9 cellular contexts compared by ENCODE assay signal in genomic region chr5:56350595-56351170, GRCh38.
DNase-seq lines count a peak whose midpoint lies in the region; ATAC-seq, FAIRE-seq and TF ChIP-seq lines count a peak whose summit lies in the region.
"Had no signal": no experiment of that assay in that cellular context is flagged by ENCODE, and none has a peak within 500 bp of the region (broad histone marks: within the 10 kb centered on the region; RNA-seq: fewer than 3 reads in every experiment).

No MANE protein-coding gene starts in this region.

- intact Hi-C loops in gastrocnemius medialis (cut with DNase I; ENCODE audit: low total_unique reads): no loop called here

- no peaks in the 10 kb centered on the region for H3K9me3 ChIP-seq in gastrocnemius medialis
- H3K9me3 ChIP-seq in CD8-positive, alpha-beta memory T cell (ENCODE audit: low read length): no peaks in the 10 kb centered on the region

- H3K4me1 Mint-ChIP-seq in CD8-positive, alpha-beta memory T cell: no peaks in the 10 kb centered on the region

- H3K36me3 ChIP-seq in gastrocnemius medialis: no peaks in the 10 kb centered on the region
- no peaks in the 10 kb centered on the region for H3K36me3 ChIP-seq in CD8-positive, alpha-beta memory T cell (ENCODE audit: insufficient read depth, low read length)

- H3K9me3 Mint-ChIP-seq in CD8-positive, alpha-beta memory T cell: peaks cover 0 to 2% (median 0%) of the 10 kb centered on the region in 5 donors

- H3K27ac Mint-ChIP-seq in CD8-positive, alpha-beta memory T cell: no peak overlapping the region

- no peak overlapping the region for H3K4me3 ChIP-seq in fibroblast of villous mesenchyme (ENCODE audit: low read depth, low read length)
- no peak overlapping the region for H3K4me3 ChIP-seq in gastrocnemius medialis
- H3K4me3 ChIP-seq in CD8-positive, alpha-beta memory T cell (ENCODE audit: low read length): no peak overlapping the region

- no peaks in the 10 kb centered on the region for H3K36me3 Mint-ChIP-seq in CD8-positive, alpha-beta memory T cell

- H3K4me3 Mint-ChIP-seq in CD8-positive, alpha-beta memory T cell: no peak overlapping the region

- no peaks in the 10 kb centered on the region for H3K27me3 ChIP-seq in gastrocnemius medialis
- H3K27me3 ChIP-seq in CD8-positive, alpha-beta memory T cell (ENCODE audit: insufficient read depth, low read length, poor library complexity, severe bottlenecking): no peaks in the 10 kb centered on the region

- peaks cover 2 to 16% of the 10 kb centered on the region in 2 donors for H3K27me3 Mint-ChIP-seq in CD8-positive, alpha-beta memory T cell

- DNase-seq in GM03348 (ENCODE audit: low spot score) (peak; percentile 85), RCC 7860 (ENCODE audit: low spot score) (peak; percentile 87), fibroblast of villous mesenchyme (ENCODE audit: low read depth) (peak; percentile 89), gastrocnemius medialis (peak; percentile 20 to 62), germinal center (ENCODE audit: low spot score) (no peak)
- DNase-seq in CD8-positive, alpha-beta memory T cell: no peak
- DNase-seq in stimulated activated CD4-positive, alpha-beta T cell treated with anti-CD3 and anti-CD28 coated beads, Interleukin-4, amount 100 ng/mL, for 1 hour: no peak

- peak; percentile 85 for FAIRE-seq in RCC 7860 (lab: Jason Lieb, UNC)

- peak; percentile 76 to 83 for ATAC-seq in gastrocnemius medialis
- ATAC-seq in HG03196 (IDR thresholded peaks at IDR 0.05; ENCODE audit: unreplicated experiment): no peak
- ATAC-seq: left colon had no signal

- peaks cover 7 to 12% of the 10 kb centered on the region in 2 donors for H3K4me1 ChIP-seq in gastrocnemius medialis
- H3K4me1 ChIP-seq in CD8-positive, alpha-beta memory T cell (ENCODE audit: insufficient read depth, low read length): no peaks in the 10 kb centered on the region

- TF ChIP-seq CTCF in fibroblast of villous mesenchyme (IDR thresholded peaks at IDR 0.05; ENCODE audit: insufficient read depth, low read depth, low read length) (no peak), gastrocnemius medialis (IDR thresholded peaks at IDR 0.05 in 4 of 5, conservative IDR thresholded peaks at IDR 0.05 in 1 of 5) (no peak)

- no peak for TF ChIP-seq POLR2A in gastrocnemius medialis (IDR thresholded peaks at IDR 0.05)

- POLR2A ChIA-PET in CD8-positive, alpha-beta memory T cell (lab: Charles Lee): no interaction called here

- in situ Hi-C loops in gastrocnemius medialis (cut with MboI; ENCODE audit: low sequenced_read_pairs in 4 of 4): no loop called here

- CTCF ChIA-PET in CD8-positive, alpha-beta memory T cell (lab: Charles Lee): no interaction called here

- H3K27ac ChIP-seq in gastrocnemius medialis: peak overlapping the region in 3 of 4 donors; percentile 7 to 60 (median 46)
- H3K27ac ChIP-seq in CD8-positive, alpha-beta memory T cell (ENCODE audit: low read depth, low read length): no peak overlapping the region

Comparison
In these comparisons a context has a peak if more than half of its experiments do, and no peak if none do; other contexts are left out.
1. DNase-seq: peak in GM03348 (single experiment), RCC 7860 (single experiment), fibroblast of villous mesenchyme (single experiment) and gastrocnemius medialis (2 of 2); none in germinal center (single experiment), CD8-positive, alpha-beta memory T cell (0 of 5) and stimulated activated CD4-positive, alpha-beta T cell treated with anti-CD3 and anti-CD28 coated beads, Interleukin-4, amount 100 ng/mL, for 1 hour (single experiment).